Comparison of ENCODE assay signal across 8 cellular contexts in the genomic region with DNA sequence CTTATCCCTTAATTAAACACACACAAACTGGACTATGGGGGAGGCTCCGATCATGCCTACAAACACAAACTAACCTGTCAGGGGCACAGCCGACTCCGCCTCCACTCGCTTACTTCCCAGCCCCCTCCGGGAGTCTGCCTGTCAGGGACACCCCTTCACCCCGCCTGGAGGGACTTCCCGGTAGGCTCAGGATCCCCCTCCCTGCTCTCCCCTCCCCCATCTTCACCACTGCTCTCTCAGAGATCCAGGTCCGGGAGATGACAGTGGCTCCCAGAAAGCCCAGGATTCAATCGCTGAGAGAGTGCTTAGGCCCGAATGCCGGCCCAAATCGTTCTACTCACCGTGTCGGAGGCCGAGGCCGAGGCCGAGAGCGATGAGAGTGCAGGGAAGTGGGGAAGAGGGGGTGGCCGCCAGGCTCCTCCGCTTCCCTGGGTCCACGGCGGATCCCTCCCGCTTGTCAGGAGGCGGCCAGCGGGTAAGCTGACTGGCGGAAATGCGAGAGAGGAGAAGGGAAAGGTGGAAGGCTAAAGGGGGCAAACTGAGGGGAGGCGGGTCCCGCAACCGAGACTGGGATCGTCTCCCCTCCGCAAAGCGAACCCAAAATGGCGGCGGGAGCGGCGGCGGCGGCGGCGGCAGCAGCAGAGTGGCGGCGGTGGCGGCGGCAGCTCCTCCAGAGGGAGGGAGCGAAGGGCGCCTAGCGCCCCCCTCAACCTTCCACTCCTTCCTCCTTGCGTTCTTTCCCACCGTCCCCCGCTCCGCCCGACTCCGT. TPM values are rescaled to one million over a fixed set of nuclear protein-coding genes. Genes with fewer than 3 reads are reported as not detected.
DNase-seq lines count a peak whose midpoint lies in the region; ATAC-seq and TF ChIP-seq lines count a peak whose summit lies in the region.
"Not testable (repeated sequence)": the region's sequence is repeated elsewhere in the genome, so short reads cannot be mapped to it uniquely, and the experiment has no call there.

No MANE protein-coding gene starts in this region.

- DNase-seq in AG08395 (ENCODE audit: low spot score) (peak; percentile 35), Peyer's patch (peak in 2 of 3 donors; percentile 32 to 66), memory B cell (ENCODE audit: low spot score in 2 of 2) (peak; percentile 50 to 62)
- peak; percentile 72 to 76 for DNase-seq in activated T-cell treated with anti-CD3 and anti-CD28 coated beads, Interleukin-2, amount 50 U/mL, for 48 hours
- peak; percentile 69 to 71 for DNase-seq in stimulated activated CD4-positive, alpha-beta T cell treated with anti-CD3 and anti-CD28 coated beads, Interleukin-2, amount 100 ng/mL, for 24 hours

- peak overlapping the region; percentile 97 for H3K9ac ChIP-seq in endocrine pancreas (ENCODE audit: control insufficient read depth, insufficient read depth, low read length)

- not testable (repeated sequence) for H3K27me3 Mint-ChIP-seq in memory B cell

- not testable (repeated sequence) for H3K36me3 Mint-ChIP-seq in memory B cell

- H3K9me3 Mint-ChIP-seq in memory B cell = not testable (repeated sequence)

- peak overlapping the region; percentile 100 for H3K4me3 Mint-ChIP-seq in memory B cell

- not testable (repeated sequence) for H3K27me3 ChIP-seq in Peyer's patch; endocrine pancreas (ENCODE audit: control insufficient read depth, insufficient read depth, low read length)

- H3K27ac Mint-ChIP-seq in memory B cell = peak overlapping the region; percentile 97

- H3K4me3 ChIP-seq in Peyer's patch (peak overlapping the region; percentile 86 to 90 (median 88)), endocrine pancreas (ENCODE audit: control insufficient read depth, insufficient read depth, low read length) (peak overlapping the region; percentile 20)

- peaks cover 18% of the 10 kb centered on the region for H3K4me1 Mint-ChIP-seq in memory B cell

- not testable (repeated sequence) for H3K9me3 ChIP-seq in Peyer's patch; endocrine pancreas (ENCODE audit: control insufficient read depth, low read length)

- H3K27ac ChIP-seq in Peyer's patch = peak overlapping the region; percentile 95 to 97 (median 96)

- ATAC-seq in GM19372 (IDR thresholded peaks at IDR 0.05; ENCODE audit: low read depth, unreplicated experiment) (peak; percentile 24), HG03439 (IDR thresholded peaks at IDR 0.05; ENCODE audit: unreplicated experiment) (peak; percentile 25), memory B cell (ENCODE audit: low read depth) (peak; percentile 39)

- not testable (repeated sequence) for TF ChIP-seq POLR2A in Peyer's patch (IDR thresholded peaks at IDR 0.05)

- H3K36me3 ChIP-seq in Peyer's patch; endocrine pancreas (ENCODE audit: control insufficient read depth, insufficient read depth, low read length): not testable (repeated sequence)

- H3K4me1 ChIP-seq in Peyer's patch = peaks cover 0 to 43% (median 8%) of the 10 kb centered on the region in 4 donors
- peaks cover 10% of the 10 kb centered on the region for H3K4me1 ChIP-seq in endocrine pancreas (ENCODE audit: control insufficient read depth, insufficient read depth, low read length)

- TF ChIP-seq CTCF in Peyer's patch (IDR thresholded peaks at IDR 0.05) = not testable (repeated sequence)

RNA-seq across cellular contexts. Expression of a gene that starts 0.6 kb away (rescaled TPM):
- 100 to 1,000 TPM in 1 of 4 donors, 10 to 100 TPM in 3; 58.3 to 101 (median 73.8) TPM for total RNA-seq in Peyer's patch

RNA-seq across cellular contexts. Expression of a gene that starts 48.0 kb away (rescaled TPM):
- total RNA-seq in Peyer's patch = 10 to 100 TPM in 3 of 4 donors, 1 to 10 TPM in 1; 6.8 to 52.0 (median 26.7) TPM

Comparison
In these comparisons a context has a peak if more than half of its experiments do, and no peak if none do; other contexts are left out.
1. Peak in every context shown above with its lines: DNase-seq, ATAC-seq, H3K4me3 ChIP-seq and H3K27ac ChIP-seq.